Comparison of ENCODE assay signal across 1 cellular context in genomic region chr12:65740873-65741600, GRCh38.
TF ChIP-seq lines count a peak whose summit lies in the region.

No MANE protein-coding gene starts in this region.

TF ChIP-seq in HepG2, 621 proteins besides CTCF, POLR2A, EP300 and RAD21 (continued from another document and continues in another):
- TF ChIP-seq CREBL2 (CRISPR knock-in tag; IDR thresholded peaks at IDR 0.05; ENCODE audit: borderline replicate concordance) (no peak), ZBTB33 (CRISPR knock-in tag; IDR thresholded peaks at IDR 0.05) (no peak), IKZF5 (CRISPR knock-in tag; IDR thresholded peaks at IDR 0.05) (no peak), RORA (CRISPR knock-in tag; IDR thresholded peaks at IDR 0.05) (no peak), RFX3 (CRISPR knock-in tag; IDR thresholded peaks at IDR 0.05) (no peak), PLRG1 (conservative IDR thresholded peaks at IDR 0.05) (no peak), ARHGAP35 (CRISPR knock-in tag; IDR thresholded peaks at IDR 0.05; ENCODE audit: borderline replicate concordance) (no peak), KIAA2018 (CRISPR knock-in tag; IDR thresholded peaks at IDR 0.05; ENCODE audit: borderline replicate concordance) (no peak), BCL6 (CRISPR knock-in tag; IDR thresholded peaks at IDR 0.05) (no peak), HNRNPK (IDR thresholded peaks at IDR 0.05; ENCODE audit: low read depth, low read length, poor library complexity, severe bottlenecking) (peak; percentile 97), ATF1 (CRISPR knock-in tag; IDR thresholded peaks at IDR 0.05) (no peak), SRSF1 (optimal IDR thresholded peaks at IDR 0.05; ENCODE audit: low read depth, low read length) (no peak), ISL2 (CRISPR knock-in tag; IDR thresholded peaks at IDR 0.05) (no peak), ELF1 (CRISPR knock-in tag; IDR thresholded peaks at IDR 0.05) (0 out of 2 replicates have a peak, but pooled peaks have one; percentile 29), REL (CRISPR knock-in tag; conservative IDR thresholded peaks at IDR 0.05) (no peak), TGIF2 (CRISPR knock-in tag; IDR thresholded peaks at IDR 0.05) (no peak), U2AF2 (IDR thresholded peaks at IDR 0.05; ENCODE audit: low read depth, low read length) (no peak), FUBP1 (CRISPR knock-in tag; IDR thresholded peaks at IDR 0.05; ENCODE audit: borderline replicate concordance) (no peak), ZNF704 (CRISPR knock-in tag; IDR thresholded peaks at IDR 0.05; ENCODE audit: borderline replicate concordance) (no peak), NR1H2 (CRISPR knock-in tag; IDR thresholded peaks at IDR 0.05; ENCODE audit: borderline replicate concordance, low read depth) (no peak), ZNF292 (CRISPR knock-in tag; IDR thresholded peaks at IDR 0.05; ENCODE audit: borderline replicate concordance, low read depth) (no peak), JDP2 (CRISPR knock-in tag; IDR thresholded peaks at IDR 0.05; ENCODE audit: borderline replicate concordance) (no peak), ZBTB26 (CRISPR knock-in tag; IDR thresholded peaks at IDR 0.05; ENCODE audit: borderline replicate concordance) (no peak), ZNF724P (CRISPR knock-in tag; IDR thresholded peaks at IDR 0.05; ENCODE audit: borderline replicate concordance) (no peak), MXD4 (CRISPR knock-in tag; IDR thresholded peaks at IDR 0.05) (no peak), PCBP1 (IDR thresholded peaks at IDR 0.05; ENCODE audit: borderline replicate concordance, low read depth, low read length) (no peak), HNF4A (CRISPR knock-in tag; IDR thresholded peaks at IDR 0.05) (no peak), ZNF678 (CRISPR knock-in tag; IDR thresholded peaks at IDR 0.05) (no peak), ZNF180 (CRISPR knock-in tag; IDR thresholded peaks at IDR 0.05; ENCODE audit: borderline replicate concordance, low read depth) (no peak), HCFC1 (IDR thresholded peaks at IDR 0.05; ENCODE audit: low read depth, low read length) (no peak), ZNF317 (CRISPR knock-in tag; IDR thresholded peaks at IDR 0.05) (no peak), ZNF616 (CRISPR knock-in tag; IDR thresholded peaks at IDR 0.05; ENCODE audit: low read depth) (no peak), E2F5 (CRISPR knock-in tag; conservative IDR thresholded peaks at IDR 0.05) (no peak), ZEB1 (IDR thresholded peaks at IDR 0.05; ENCODE audit: insufficient replicate concordance, low read depth) (no peak), ZNF552 (CRISPR knock-in tag; IDR thresholded peaks at IDR 0.05; ENCODE audit: borderline replicate concordance) (no peak), CEBPB (IDR thresholded peaks at IDR 0.05; ENCODE audit: borderline replicate concordance, low read depth, low read length) (no peak), ZNF484 (CRISPR knock-in tag; IDR thresholded peaks at IDR 0.05; ENCODE audit: borderline replicate concordance, low read depth) (no peak), ZSCAN20 (CRISPR knock-in tag; IDR thresholded peaks at IDR 0.05; ENCODE audit: borderline replicate concordance) (no peak), ZNF512 (CRISPR knock-in tag; IDR thresholded peaks at IDR 0.05) (no peak), ATAD3A (CRISPR knock-in tag; IDR thresholded peaks at IDR 0.05) (no peak), RFX1 (IDR thresholded peaks at IDR 0.05) (no peak), U2AF1 (optimal IDR thresholded peaks at IDR 0.05; ENCODE audit: low read depth, low read length) (no peak), CERS6 (CRISPR knock-in tag; IDR thresholded peaks at IDR 0.05) (no peak), GZF1 (CRISPR knock-in tag; IDR thresholded peaks at IDR 0.05) (no peak)
